Comparison of ENCODE assay signal across 1 cellular context in the genomic region with DNA sequence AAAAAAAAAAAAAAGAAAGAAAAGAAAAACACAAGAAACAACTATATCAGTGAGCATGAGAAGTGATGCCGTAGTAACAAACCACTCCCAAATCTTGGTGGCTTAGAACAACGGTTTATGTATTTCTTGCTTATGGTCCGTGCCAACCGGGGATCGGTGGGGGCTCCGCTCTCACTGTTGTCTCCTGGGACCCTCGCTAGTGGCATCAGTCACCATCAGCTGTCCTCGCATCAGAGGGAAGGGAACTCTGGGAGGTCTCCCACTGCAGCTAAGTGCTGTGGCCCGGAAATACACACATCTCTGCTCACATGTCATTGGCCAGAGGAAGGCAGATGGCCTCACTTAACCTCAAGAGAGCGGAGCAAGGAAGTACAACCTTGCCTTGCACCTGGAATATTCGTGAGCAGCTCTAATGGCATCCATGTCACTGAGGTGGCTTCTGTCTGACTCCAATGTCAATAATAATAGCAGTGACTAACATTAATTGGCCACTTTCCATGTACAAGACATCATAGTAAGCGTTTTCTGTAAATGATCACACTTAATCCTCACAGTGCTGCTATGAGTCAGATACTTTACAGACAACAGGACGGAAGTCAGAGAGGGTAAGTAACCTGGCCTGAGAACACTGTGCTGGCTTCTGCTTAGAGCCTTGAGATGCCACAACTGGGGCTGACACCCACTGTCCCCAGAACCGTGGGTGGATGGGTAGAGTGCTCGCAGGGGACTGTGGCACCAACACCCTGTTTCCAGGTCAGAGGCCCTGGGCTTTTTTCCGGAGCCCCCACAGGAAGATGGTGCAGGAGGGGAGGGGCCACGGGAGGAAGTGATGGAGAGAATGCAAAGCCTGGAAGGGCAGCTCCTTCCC.
TF ChIP-seq lines count a peak whose summit lies in the region.

No MANE protein-coding gene starts in this region.

TF ChIP-seq in GM12878, 131 proteins besides CTCF, POLR2A, EP300 and RAD21:
- TF ChIP-seq, protein P1, sequence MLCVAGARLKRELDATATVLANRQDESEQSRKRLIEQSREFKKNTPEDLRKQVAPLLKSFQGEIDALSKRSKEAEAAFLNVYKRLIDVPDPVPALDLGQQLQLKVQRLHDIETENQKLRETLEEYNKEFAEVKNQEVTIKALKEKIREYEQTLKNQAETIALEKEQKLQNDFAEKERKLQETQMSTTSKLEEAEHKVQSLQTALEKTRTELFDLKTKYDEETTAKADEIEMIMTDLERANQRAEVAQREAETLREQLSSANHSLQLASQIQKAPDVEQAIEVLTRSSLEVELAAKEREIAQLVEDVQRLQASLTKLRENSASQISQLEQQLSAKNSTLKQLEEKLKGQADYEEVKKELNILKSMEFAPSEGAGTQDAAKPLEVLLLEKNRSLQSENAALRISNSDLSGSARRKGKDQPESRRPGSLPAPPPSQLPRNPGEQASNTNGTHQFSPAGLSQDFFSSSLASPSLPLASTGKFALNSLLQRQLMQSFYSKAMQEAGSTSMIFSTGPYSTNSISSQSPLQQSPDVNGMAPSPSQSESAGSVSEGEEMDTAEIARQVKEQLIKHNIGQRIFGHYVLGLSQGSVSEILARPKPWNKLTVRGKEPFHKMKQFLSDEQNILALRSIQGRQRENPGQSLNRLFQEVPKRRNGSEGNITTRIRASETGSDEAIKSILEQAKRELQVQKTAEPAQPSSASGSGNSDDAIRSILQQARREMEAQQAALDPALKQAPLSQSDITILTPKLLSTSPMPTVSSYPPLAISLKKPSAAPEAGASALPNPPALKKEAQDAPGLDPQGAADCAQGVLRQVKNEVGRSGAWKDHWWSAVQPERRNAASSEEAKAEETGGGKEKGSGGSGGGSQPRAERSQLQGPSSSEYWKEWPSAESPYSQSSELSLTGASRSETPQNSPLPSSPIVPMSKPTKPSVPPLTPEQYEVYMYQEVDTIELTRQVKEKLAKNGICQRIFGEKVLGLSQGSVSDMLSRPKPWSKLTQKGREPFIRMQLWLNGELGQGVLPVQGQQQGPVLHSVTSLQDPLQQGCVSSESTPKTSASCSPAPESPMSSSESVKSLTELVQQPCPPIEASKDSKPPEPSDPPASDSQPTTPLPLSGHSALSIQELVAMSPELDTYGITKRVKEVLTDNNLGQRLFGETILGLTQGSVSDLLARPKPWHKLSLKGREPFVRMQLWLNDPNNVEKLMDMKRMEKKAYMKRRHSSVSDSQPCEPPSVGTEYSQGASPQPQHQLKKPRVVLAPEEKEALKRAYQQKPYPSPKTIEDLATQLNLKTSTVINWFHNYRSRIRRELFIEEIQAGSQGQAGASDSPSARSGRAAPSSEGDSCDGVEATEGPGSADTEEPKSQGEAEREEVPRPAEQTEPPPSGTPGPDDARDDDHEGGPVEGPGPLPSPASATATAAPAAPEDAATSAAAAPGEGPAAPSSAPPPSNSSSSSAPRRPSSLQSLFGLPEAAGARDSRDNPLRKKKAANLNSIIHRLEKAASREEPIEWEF (IDR thresholded peaks at IDR 0.05; ENCODE audit: insufficient replicate concordance, low read depth, low read length) = no peak
- no peak for TF ChIP-seq CBX5 (IDR thresholded peaks at IDR 0.05; ENCODE audit: low read depth)
- TF ChIP-seq CEBPB (IDR thresholded peaks at IDR 0.05; ENCODE audit: borderline replicate concordance in 1 of 2, low read depth in 2 of 2, low read length in 2 of 2) = no peak
- TF ChIP-seq ZBTB40 (IDR thresholded peaks at IDR 0.05; ENCODE audit: borderline replicate concordance) = no peak
- no peak for TF ChIP-seq ZBED1 (IDR thresholded peaks at IDR 0.05; ENCODE audit: borderline replicate concordance)
- TF ChIP-seq, protein P2, sequence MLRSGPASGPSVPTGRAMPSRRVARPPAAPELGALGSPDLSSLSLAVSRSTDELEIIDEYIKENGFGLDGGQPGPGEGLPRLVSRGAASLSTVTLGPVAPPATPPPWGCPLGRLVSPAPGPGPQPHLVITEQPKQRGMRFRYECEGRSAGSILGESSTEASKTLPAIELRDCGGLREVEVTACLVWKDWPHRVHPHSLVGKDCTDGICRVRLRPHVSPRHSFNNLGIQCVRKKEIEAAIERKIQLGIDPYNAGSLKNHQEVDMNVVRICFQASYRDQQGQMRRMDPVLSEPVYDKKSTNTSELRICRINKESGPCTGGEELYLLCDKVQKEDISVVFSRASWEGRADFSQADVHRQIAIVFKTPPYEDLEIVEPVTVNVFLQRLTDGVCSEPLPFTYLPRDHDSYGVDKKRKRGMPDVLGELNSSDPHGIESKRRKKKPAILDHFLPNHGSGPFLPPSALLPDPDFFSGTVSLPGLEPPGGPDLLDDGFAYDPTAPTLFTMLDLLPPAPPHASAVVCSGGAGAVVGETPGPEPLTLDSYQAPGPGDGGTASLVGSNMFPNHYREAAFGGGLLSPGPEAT (IDR thresholded peaks at IDR 0.05; ENCODE audit: low read depth) = no peak
- TF ChIP-seq GATAD2B (conservative IDR thresholded peaks at IDR 0.05; ENCODE audit: low read depth) = no peak
- TF ChIP-seq BCL11A (IDR thresholded peaks at IDR 0.05; ENCODE audit: low read depth, low read length) = no peak
- no peak for TF ChIP-seq JUNB (IDR thresholded peaks at IDR 0.05)
- TF ChIP-seq ZBTB33 (IDR thresholded peaks at IDR 0.05) = no peak
- TF ChIP-seq, protein P3, sequence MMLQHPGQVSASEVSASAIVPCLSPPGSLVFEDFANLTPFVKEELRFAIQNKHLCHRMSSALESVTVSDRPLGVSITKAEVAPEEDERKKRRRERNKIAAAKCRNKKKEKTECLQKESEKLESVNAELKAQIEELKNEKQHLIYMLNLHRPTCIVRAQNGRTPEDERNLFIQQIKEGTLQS (IDR thresholded peaks at IDR 0.05; ENCODE audit: borderline replicate concordance, extremely low read depth, low read depth, low read length) = no peak
- TF ChIP-seq SPI1 (IDR thresholded peaks at IDR 0.05; ENCODE audit: borderline replicate concordance, insufficient read depth, low read depth, low read length) = no peak
- no peak for TF ChIP-seq PBX3 (IDR thresholded peaks at IDR 0.05; ENCODE audit: insufficient replicate concordance, low read depth, low read length)
- TF ChIP-seq SMAD1 (IDR thresholded peaks at IDR 0.05; ENCODE audit: low read depth, partially characterized antibody) = no peak
- TF ChIP-seq SP1 (IDR thresholded peaks at IDR 0.05; ENCODE audit: low read depth, low read length) = no peak
- no peak for TF ChIP-seq MEF2B (IDR thresholded peaks at IDR 0.05; ENCODE audit: partially characterized antibody, poor library complexity, severe bottlenecking)
